ENCODE assay signal across 17 cellular contexts in genomic region chr20:46199198-46199597, GRCh38.
DNase-seq lines count a peak whose midpoint lies in the region; ATAC-seq and TF ChIP-seq lines count a peak whose summit lies in the region.
"Had no signal": no experiment of that assay in that cellular context is flagged by ENCODE, and none has a peak within 500 bp of the region (broad histone marks: within the 10 kb centered on the region; RNA-seq: fewer than 3 reads in every experiment).

No MANE protein-coding gene starts in this region.

- H3K79me2 ChIP-seq in neural progenitor cell (ENCODE audit: low read depth): no peaks in the 10 kb centered on the region

- H3K4me1 ChIP-seq in HUES6 (ENCODE audit: control insufficient read depth, insufficient read depth, low read length) (peaks cover 24% of the 10 kb centered on the region), neural progenitor cell (peaks cover 31% of the 10 kb centered on the region)
- H3K4me1 ChIP-seq: uterus had no signal

- no peak for TF ChIP-seq POLR2A in erythroblast (IDR thresholded peaks at IDR 0.05; ENCODE audit: low read length)

- intact Hi-C loops in activated CD4-positive, alpha-beta T cell treated with anti-CD3 and anti-CD28 coated beads for 36 hours (cut with DNase I, micrococcal nuclease): no loop called here
- intact Hi-C loops in Calu3 (cut with micrococcal nuclease; ENCODE audit: unreplicated experiment): no loop called here

- H3K27me3 Mint-ChIP-seq in activated CD4-positive, alpha-beta T cell treated with anti-CD3 and anti-CD28 coated beads for 36 hours: peaks cover 29% of the 10 kb centered on the region
- H3K27me3 Mint-ChIP-seq in neural progenitor cell (ENCODE audit: insufficient read depth, low read depth) (peaks cover 11% of the 10 kb centered on the region), Calu3 (ENCODE audit: unreplicated experiment) (peaks cover 100% of the 10 kb centered on the region)

- DNase-seq in activated CD4-positive, alpha-beta T cell treated with anti-CD3 and anti-CD28 coated beads for 36 hours: peak; percentile 49
- no peak for DNase-seq in activated CD4-positive, alpha-beta T cell treated with anti-CD3 and anti-CD28 coated beads, Interleukin-2, amount 50 U/mL, for 4 hours
- DNase-seq in erythroblast (lab: John Stamatoyannopoulos, UW): peak; percentile 7 to 14
- DNase-seq in neural progenitor cell (ENCODE audit: low spot score): peak; percentile 75
- no peak for DNase-seq in WERI-Rb-1
- no peak for DNase-seq in UCSD-AML1 (lab: John Stamatoyannopoulos, UW; ENCODE audit: unreplicated experiment)
- no peak for DNase-seq in Calu3
- DNase-seq: DMS79, Kasumi-1, naive B cell, NCI-H2107, uterus had no signal

- H3K36me3 ChIP-seq in HUES6 (ENCODE audit: control insufficient read depth, insufficient read depth, low read length): no peaks in the 10 kb centered on the region
- no peaks in the 10 kb centered on the region for H3K36me3 ChIP-seq in neural progenitor cell
- no peaks in the 10 kb centered on the region for H3K36me3 ChIP-seq in WERI-Rb-1
- H3K36me3 ChIP-seq: HAP-1, uterus had no signal

- no TSS peak for BruUV-seq in Calu3 (replicated peaks; lab: Mats Ljungman, UMichigan)

- H3K27me3 ChIP-seq in HUES6 (ENCODE audit: control insufficient read depth, insufficient read depth, low read length) (peaks cover 8% of the 10 kb centered on the region; the same call in 1 of the 2 replicates), neural progenitor cell (no peaks in the 10 kb centered on the region), WERI-Rb-1 (ENCODE audit: insufficient read depth, low read depth, severe bottlenecking) (no peaks in the 10 kb centered on the region)

- no peaks in the 10 kb centered on the region for H3K9me3 ChIP-seq in HUES6 (ENCODE audit: control insufficient read depth, insufficient read depth, low read depth, low read length)
- no peaks in the 10 kb centered on the region for H3K9me3 ChIP-seq in neural progenitor cell (ENCODE audit: low read depth)
- no peaks in the 10 kb centered on the region for H3K9me3 ChIP-seq in WERI-Rb-1 (ENCODE audit: severe bottlenecking)
- H3K9me3 ChIP-seq: HAP-1, uterus had no signal

- peak overlapping the region; percentile 45 for H3K4me2 ChIP-seq in neural progenitor cell
- H3K4me2 ChIP-seq: smooth muscle cell had no signal

- H3K4me3 Mint-ChIP-seq in activated CD4-positive, alpha-beta T cell treated with anti-CD3 and anti-CD28 coated beads for 36 hours: no peak overlapping the region
- H3K4me3 Mint-ChIP-seq in neural progenitor cell (peak overlapping the region; percentile 48), Calu3 (ENCODE audit: low read depth, unreplicated experiment) (no peak overlapping the region)
- H3K4me3 Mint-ChIP-seq: activated T-helper 1 cell treated with anti-CD3 and anti-CD28 coated beads, Interleukin-12 subunit alpha, Interleukin-12 subunit beta, Interleukin-2, Interleukin-4 antibody, amounts not matched to agents 30 ng/mL and 10 ng/mL and 1 ng/mL, durations not matched to agents 14 hours and 24 hours and 36 hours; T-helper 1 cell treated with Interleukin-12 subunit alpha and Interleukin-12 subunit beta and Interleukin-4 antibody, amounts not matched to agents 30 μg/mL and 1 μg/mL, for 36 hours had no signal

- CTCF ChIA-PET in activated CD4-positive, alpha-beta T cell treated with anti-CD3 and anti-CD28 coated beads for 36 hours (lab: Charles Lee): no interaction called here
- CTCF ChIA-PET in Calu3 (lab: Charles Lee): no interaction called here

- H3K9ac ChIP-seq in HUES6 (ENCODE audit: low read length) (no peak overlapping the region), neural progenitor cell (no peak overlapping the region)

- H3K4me3 ChIP-seq in HUES6 (ENCODE audit: low read depth, low read length) (peak overlapping the region; percentile 56), neural progenitor cell (peak overlapping the region; percentile 10), WERI-Rb-1 (ENCODE audit: low read depth, low read length) (no peak overlapping the region)
- H3K4me3 ChIP-seq: HAP-1, smooth muscle cell, uterus had no signal

- H3K9me3 Mint-ChIP-seq in activated CD4-positive, alpha-beta T cell treated with anti-CD3 and anti-CD28 coated beads for 36 hours (ENCODE audit: low read depth): no peaks in the 10 kb centered on the region
- H3K9me3 Mint-ChIP-seq in neural progenitor cell (no peaks in the 10 kb centered on the region), Calu3 (ENCODE audit: low read depth, unreplicated experiment) (no peaks in the 10 kb centered on the region)
- H3K9me3 Mint-ChIP-seq: activated T-helper 1 cell treated with anti-CD3 and anti-CD28 coated beads, Interleukin-12 subunit alpha, Interleukin-12 subunit beta, Interleukin-2, Interleukin-4 antibody, amounts not matched to agents 30 ng/mL and 10 ng/mL and 1 ng/mL, durations not matched to agents 14 hours and 24 hours and 36 hours; T-helper 1 cell treated with Interleukin-12 subunit alpha and Interleukin-12 subunit beta and Interleukin-4 antibody, amounts not matched to agents 30 μg/mL and 1 μg/mL, for 36 hours had no signal

- H3K27ac ChIP-seq in HUES6 (ENCODE audit: low read depth, low read length): no peak overlapping the region
- no peak overlapping the region for H3K27ac ChIP-seq in neural progenitor cell
- H3K27ac ChIP-seq in WERI-Rb-1: no peak overlapping the region
- H3K27ac ChIP-seq: uterus had no signal

- no peak for TF ChIP-seq CTCF in neural progenitor cell (IDR thresholded peaks at IDR 0.05)
- no peak for TF ChIP-seq CTCF in WERI-Rb-1 (IDR thresholded peaks at IDR 0.05; ENCODE audit: low read depth, low read length)
- no peak for TF ChIP-seq CTCF in Calu3 (IDR thresholded peaks at IDR 0.05; ENCODE audit: unreplicated experiment)

- no peaks in the 10 kb centered on the region for H3K4me1 Mint-ChIP-seq in activated CD4-positive, alpha-beta T cell treated with anti-CD3 and anti-CD28 coated beads for 36 hours
- H3K4me1 Mint-ChIP-seq in neural progenitor cell: peaks cover 38% of the 10 kb centered on the region
- H3K4me1 Mint-ChIP-seq in Calu3 (ENCODE audit: low read depth, unreplicated experiment): peaks cover 7% of the 10 kb centered on the region

- H3K27ac Mint-ChIP-seq in activated CD4-positive, alpha-beta T cell treated with anti-CD3 and anti-CD28 coated beads for 36 hours: no peak overlapping the region
- peak overlapping the region; percentile 6 for H3K27ac Mint-ChIP-seq in neural progenitor cell
- no peak overlapping the region for H3K27ac Mint-ChIP-seq in Calu3 (ENCODE audit: unreplicated experiment)
- H3K27ac Mint-ChIP-seq: activated T-helper 1 cell treated with anti-CD3 and anti-CD28 coated beads, Interleukin-12 subunit alpha, Interleukin-12 subunit beta, Interleukin-2, Interleukin-4 antibody, amounts not matched to agents 30 ng/mL and 10 ng/mL and 1 ng/mL, durations not matched to agents 14 hours and 24 hours and 36 hours; naive B cell; T-helper 1 cell treated with Interleukin-12 subunit alpha and Interleukin-12 subunit beta and Interleukin-4 antibody, amounts not matched to agents 30 μg/mL and 1 μg/mL, for 36 hours had no signal

- POLR2A ChIA-PET in activated CD4-positive, alpha-beta T cell treated with anti-CD3 and anti-CD28 coated beads for 36 hours (lab: Charles Lee): no interaction called here

- no peaks in the 10 kb centered on the region for H4K20me1 ChIP-seq in neural progenitor cell (ENCODE audit: low read depth)

- H3F3A ChIP-seq in neural progenitor cell (ENCODE audit: low read depth): peaks cover 19% of the 10 kb centered on the region

- no peak overlapping the region for H2AFZ ChIP-seq in neural progenitor cell (replicated peaks)

- peak; percentile 57 for ATAC-seq in activated CD4-positive, alpha-beta T cell treated with anti-CD3 and anti-CD28 coated beads for 36 hours

- no peaks in the 10 kb centered on the region for H3K36me3 Mint-ChIP-seq in activated CD4-positive, alpha-beta T cell treated with anti-CD3 and anti-CD28 coated beads for 36 hours (ENCODE audit: low read depth)
- H3K36me3 Mint-ChIP-seq in neural progenitor cell (no peaks in the 10 kb centered on the region), Calu3 (ENCODE audit: insufficient read depth, unreplicated experiment) (no peaks in the 10 kb centered on the region)

Comparison
In these comparisons a context has a peak if more than half of its experiments do, and no peak if none do; other contexts are left out.
1. DNase-seq: peak in activated CD4-positive, alpha-beta T cell treated with anti-CD3 and anti-CD28 coated beads for 36 hours (single experiment), erythroblast (2 of 2) and neural progenitor cell (single experiment); none in activated CD4-positive, alpha-beta T cell treated with anti-CD3 and anti-CD28 coated beads, Interleukin-2, amount 50 U/mL, for 4 hours (0 of 2), WERI-Rb-1 (single experiment), UCSD-AML1 (single experiment) and Calu3 (single experiment).